In the genomic region with DNA sequence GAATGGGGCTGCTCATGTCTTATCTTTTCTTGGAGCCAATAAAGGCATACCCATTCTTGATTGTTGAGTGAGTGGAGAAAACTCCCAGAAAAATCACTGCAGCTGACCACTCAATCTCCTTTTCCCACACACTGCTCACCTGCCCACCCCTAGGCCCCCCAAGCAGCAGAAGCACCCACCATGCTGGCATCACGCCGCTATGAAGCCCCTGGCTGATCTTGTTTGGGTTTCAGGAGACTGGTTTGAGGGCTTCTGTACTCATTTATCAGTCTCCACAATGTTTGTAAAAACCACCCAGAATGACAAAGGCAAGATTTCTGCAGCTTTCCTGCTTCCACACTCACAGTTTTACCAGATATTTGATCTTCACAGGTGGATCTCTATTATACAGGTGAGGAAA, we compare ENCODE assay signal across 2 cellular contexts.
TF ChIP-seq lines count a peak whose summit lies in the region.

No MANE protein-coding gene starts in this region.

TF ChIP-seq in HEK293, 187 proteins besides CTCF, POLR2A, EP300 and RAD21:
- no peak for TF ChIP-seq ZNF701 (tag by site-specific recombination; IDR thresholded peaks at IDR 0.05)
- TF ChIP-seq ZNF677 (tag by site-specific recombination; IDR thresholded peaks at IDR 0.05): peak; percentile 93

TF ChIP-seq in GM23338, 12 proteins besides CTCF, POLR2A, EP300 and RAD21:
- no peak for TF ChIP-seq EZH2 (IDR thresholded peaks at IDR 0.05; ENCODE audit: low read depth, unreplicated experiment)
- no peak for TF ChIP-seq ZNF114 (CRISPR knock-in tag; IDR thresholded peaks at IDR 0.05)
- TF ChIP-seq, protein P1, sequence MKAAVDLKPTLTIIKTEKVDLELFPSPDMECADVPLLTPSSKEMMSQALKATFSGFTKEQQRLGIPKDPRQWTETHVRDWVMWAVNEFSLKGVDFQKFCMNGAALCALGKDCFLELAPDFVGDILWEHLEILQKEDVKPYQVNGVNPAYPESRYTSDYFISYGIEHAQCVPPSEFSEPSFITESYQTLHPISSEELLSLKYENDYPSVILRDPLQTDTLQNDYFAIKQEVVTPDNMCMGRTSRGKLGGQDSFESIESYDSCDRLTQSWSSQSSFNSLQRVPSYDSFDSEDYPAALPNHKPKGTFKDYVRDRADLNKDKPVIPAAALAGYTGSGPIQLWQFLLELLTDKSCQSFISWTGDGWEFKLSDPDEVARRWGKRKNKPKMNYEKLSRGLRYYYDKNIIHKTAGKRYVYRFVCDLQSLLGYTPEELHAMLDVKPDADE (IDR thresholded peaks at IDR 0.05): no peak
- no peak for TF ChIP-seq STAT1 (IDR thresholded peaks at IDR 0.05; ENCODE audit: unreplicated experiment)
- no peak for TF ChIP-seq EZH2phosphoT487 (IDR thresholded peaks at IDR 0.05; ENCODE audit: unreplicated experiment)
- TF ChIP-seq JUNB (IDR thresholded peaks at IDR 0.05; ENCODE audit: unreplicated experiment): no peak
- TF ChIP-seq, protein P2, sequence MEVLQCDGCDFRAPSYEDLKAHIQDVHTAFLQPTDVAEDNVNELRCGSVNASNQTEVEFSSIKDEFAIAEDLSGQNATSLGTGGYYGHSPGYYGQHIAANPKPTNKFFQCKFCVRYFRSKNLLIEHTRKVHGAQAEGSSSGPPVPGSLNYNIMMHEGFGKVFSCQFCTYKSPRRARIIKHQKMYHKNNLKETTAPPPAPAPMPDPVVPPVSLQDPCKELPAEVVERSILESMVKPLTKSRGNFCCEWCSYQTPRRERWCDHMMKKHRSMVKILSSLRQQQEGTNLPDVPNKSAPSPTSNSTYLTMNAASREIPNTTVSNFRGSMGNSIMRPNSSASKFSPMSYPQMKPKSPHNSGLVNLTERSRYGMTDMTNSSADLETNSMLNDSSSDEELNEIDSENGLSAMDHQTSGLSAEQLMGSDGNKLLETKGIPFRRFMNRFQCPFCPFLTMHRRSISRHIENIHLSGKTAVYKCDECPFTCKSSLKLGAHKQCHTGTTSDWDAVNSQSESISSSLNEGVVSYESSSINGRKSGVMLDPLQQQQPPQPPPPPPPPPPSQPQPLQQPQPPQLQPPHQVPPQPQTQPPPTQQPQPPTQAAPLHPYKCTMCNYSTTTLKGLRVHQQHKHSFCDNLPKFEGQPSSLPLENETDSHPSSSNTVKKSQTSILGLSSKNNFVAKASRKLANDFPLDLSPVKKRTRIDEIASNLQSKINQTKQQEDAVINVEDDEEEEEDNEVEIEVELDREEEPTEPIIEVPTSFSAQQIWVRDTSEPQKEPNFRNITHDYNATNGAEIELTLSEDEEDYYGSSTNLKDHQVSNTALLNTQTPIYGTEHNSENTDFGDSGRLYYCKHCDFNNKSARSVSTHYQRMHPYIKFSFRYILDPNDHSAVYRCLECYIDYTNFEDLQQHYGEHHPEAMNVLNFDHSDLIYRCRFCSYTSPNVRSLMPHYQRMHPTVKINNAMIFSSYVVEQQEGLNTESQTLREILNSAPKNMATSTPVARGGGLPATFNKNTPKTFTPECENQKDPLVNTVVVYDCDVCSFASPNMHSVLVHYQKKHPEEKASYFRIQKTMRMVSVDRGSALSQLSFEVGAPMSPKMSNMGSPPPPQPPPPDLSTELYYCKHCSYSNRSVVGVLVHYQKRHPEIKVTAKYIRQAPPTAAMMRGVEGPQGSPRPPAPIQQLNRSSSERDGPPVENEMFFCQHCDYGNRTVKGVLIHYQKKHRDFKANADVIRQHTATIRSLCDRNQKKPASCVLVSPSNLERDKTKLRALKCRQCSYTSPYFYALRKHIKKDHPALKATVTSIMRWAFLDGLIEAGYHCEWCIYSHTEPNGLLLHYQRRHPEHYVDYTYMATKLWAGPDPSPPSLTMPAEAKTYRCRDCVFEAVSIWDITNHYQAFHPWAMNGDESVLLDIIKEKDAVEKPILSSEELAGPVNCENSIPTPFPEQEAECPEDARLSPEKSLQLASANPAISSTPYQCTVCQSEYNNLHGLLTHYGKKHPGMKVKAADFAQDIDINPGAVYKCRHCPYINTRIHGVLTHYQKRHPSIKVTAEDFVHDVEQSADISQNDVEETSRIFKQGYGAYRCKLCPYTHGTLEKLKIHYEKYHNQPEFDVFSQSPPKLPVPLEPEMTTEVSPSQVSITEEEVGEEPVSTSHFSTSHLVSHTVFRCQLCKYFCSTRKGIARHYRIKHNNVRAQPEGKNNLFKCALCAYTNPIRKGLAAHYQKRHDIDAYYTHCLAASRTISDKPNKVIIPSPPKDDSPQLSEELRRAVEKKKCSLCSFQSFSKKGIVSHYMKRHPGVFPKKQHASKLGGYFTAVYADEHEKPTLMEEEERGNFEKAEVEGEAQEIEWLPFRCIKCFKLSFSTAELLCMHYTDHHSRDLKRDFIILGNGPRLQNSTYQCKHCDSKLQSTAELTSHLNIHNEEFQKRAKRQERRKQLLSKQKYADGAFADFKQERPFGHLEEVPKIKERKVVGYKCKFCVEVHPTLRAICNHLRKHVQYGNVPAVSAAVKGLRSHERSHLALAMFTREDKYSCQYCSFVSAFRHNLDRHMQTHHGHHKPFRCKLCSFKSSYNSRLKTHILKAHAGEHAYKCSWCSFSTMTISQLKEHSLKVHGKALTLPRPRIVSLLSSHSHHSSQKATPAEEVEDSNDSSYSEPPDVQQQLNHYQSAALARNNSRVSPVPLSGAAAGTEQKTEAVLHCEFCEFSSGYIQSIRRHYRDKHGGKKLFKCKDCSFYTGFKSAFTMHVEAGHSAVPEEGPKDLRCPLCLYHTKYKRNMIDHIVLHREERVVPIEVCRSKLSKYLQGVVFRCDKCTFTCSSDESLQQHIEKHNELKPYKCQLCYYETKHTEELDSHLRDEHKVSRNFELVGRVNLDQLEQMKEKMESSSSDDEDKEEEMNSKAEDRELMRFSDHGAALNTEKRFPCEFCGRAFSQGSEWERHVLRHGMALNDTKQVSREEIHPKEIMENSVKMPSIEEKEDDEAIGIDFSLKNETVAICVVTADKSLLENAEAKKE (CRISPR knock-in tag; IDR thresholded peaks at IDR 0.05): no peak
- no peak for TF ChIP-seq NANOG (IDR thresholded peaks at IDR 0.05; ENCODE audit: borderline replicate concordance)
- TF ChIP-seq REST (IDR thresholded peaks at IDR 0.05; ENCODE audit: unreplicated experiment): no peak
- no peak for TF ChIP-seq ZNF331 (CRISPR knock-in tag; IDR thresholded peaks at IDR 0.05; ENCODE audit: low read depth)
- no peak for TF ChIP-seq POLR2AphosphoS5 (IDR thresholded peaks at IDR 0.05; ENCODE audit: low read depth)
- no peak for TF ChIP-seq CREB1 (CRISPR knock-in tag; IDR thresholded peaks at IDR 0.05; ENCODE audit: low read depth)
